ENCODE assay signal across 1 cellular context in the genomic region with DNA sequence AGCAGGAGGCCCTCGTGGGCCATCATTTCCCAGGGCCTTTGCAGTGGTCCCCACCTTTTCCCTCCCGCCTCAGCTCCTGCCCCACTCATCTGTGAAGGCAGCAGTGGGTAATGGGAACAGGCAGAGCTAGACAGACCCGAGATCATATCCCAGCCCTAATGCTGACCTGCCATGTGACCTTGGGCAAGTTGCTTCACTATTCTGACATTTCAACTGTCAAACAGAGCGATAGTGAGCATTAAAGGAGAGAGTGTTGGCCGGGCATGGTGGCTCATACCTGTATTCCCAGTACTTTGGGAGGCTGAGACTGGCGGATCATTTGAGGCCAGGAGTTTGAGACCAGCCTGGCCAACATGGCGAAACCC.
TF ChIP-seq lines count a peak whose summit lies in the region.

No MANE protein-coding gene starts in this region.

TF ChIP-seq in IMR-90, 13 proteins besides CTCF, POLR2A, EP300 and RAD21:
- TF ChIP-seq BHLHE40 (IDR thresholded peaks at IDR 0.05; ENCODE audit: low read depth, low read length) (no peak), NFE2L2 (IDR thresholded peaks at IDR 0.05; ENCODE audit: low read depth, low read length) (no peak), MXI1 (IDR thresholded peaks at IDR 0.05; ENCODE audit: borderline replicate concordance, low read depth, low read length) (no peak), ELK1 (IDR thresholded peaks at IDR 0.05; ENCODE audit: borderline replicate concordance, low read depth, low read length) (no peak), MAFK (IDR thresholded peaks at IDR 0.05; ENCODE audit: low read depth, low read length) (no peak), RFX5 (IDR thresholded peaks at IDR 0.05; ENCODE audit: low read depth, low read length) (no peak), FOS (IDR thresholded peaks at IDR 0.05; ENCODE audit: low read depth, low read length) (no peak), CEBPB (IDR thresholded peaks at IDR 0.05; ENCODE audit: low read depth, low read length) (no peak), MAZ (IDR thresholded peaks at IDR 0.05; ENCODE audit: borderline replicate concordance, low read depth, low read length) (no peak), SMC3 (IDR thresholded peaks at IDR 0.05; ENCODE audit: low read depth, low read length) (no peak), RCOR1 (IDR thresholded peaks at IDR 0.05; ENCODE audit: insufficient replicate concordance, low read length) (no peak)
